In the genomic region with DNA sequence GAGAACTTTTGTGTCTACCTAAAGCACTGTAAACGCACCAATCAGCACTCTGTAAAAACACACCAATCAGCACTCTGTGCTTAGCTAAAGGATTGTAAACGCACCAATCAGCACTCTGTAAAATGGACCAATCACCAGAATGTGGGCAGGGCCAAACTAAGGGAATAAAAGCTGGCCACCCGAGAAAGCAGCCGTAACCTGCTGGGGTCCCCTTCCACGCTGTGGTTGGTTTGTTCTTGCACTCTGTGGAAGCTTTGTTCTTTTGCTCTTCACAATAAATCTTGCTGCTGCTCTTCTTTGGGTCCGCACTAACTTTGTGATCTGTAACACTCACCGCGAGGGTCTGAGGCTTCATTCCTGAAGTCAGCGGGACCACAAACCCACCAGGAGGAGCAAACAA, we compare ENCODE assay signal across 11 cellular contexts.
"Had no signal": no experiment of that assay in that cellular context is flagged by ENCODE, and none has a peak within 500 bp of the region (broad histone marks: within the 10 kb centered on the region; RNA-seq: fewer than 3 reads in every experiment).

No MANE protein-coding gene starts in this region.

- FAIRE-seq: H1, H54 had no signal

- H3K4me2 ChIP-seq: GM23338 had no signal

- H3K36me3 ChIP-seq: HAP-1 had no signal

- H3K9ac ChIP-seq: GM23248 had no signal

- H3K4me3 ChIP-seq: GM23248, GM23338, HAP-1 had no signal

- H3K4me1 ChIP-seq: HAP-1 had no signal

- DNase-seq: GM23248, GOT3, H7, H9, HCEC 1CT, HFFc6 had no signal

- H3K27ac ChIP-seq: GM23248 had no signal

- ATAC-seq: GM23338, HCT116 had no signal

- H2AFZ ChIP-seq: GM23248, GM23338 had no signal

- H3K9me3 ChIP-seq: HAP-1 had no signal
